ENCODE assay signal across 8 cellular contexts in the genomic region with DNA sequence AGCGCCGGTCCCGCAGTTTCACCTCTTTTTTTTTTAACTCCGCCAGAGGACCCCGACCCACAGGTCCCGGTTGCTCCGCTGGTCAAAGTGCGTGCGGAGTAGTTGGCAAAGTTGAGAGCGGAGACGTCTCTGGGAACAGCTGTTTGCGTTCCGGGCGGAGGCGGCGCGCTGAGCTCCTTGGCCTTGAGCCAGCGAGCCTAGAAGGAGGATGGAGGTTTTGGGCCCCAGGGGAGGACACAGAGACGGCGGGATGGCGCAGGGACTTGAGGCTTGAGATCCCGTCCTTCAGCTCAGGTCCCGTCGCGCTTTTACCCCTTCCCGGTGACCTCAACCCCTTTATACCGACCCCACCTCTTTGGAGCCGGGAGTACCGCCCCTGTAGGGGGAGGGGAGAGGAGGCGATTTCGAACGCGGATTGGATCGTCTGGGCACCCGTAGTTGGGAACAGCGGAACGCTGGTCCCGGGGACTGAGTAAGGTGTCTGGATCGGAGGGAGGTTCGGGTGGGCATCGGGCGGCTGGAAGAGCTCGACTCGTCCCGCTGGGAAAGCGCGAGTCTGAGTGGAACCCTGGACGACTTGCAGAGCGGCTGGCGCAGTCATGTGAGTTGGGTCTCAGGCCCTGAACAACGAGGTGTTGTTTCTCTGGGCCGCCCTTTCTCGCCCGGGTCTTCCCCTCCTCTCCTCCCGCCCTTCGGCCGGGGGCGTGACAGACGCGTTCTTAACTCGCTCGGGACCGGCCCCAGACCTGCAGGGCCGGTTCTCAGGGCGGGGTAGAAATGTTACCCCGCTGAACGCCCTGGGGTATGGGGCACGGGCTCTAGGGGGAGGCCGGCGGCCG. TPM values are rescaled to one million over a fixed set of nuclear protein-coding genes. Genes with fewer than 3 reads are reported as not detected.
DNase-seq lines count a peak whose midpoint lies in the region; ATAC-seq and TF ChIP-seq lines count a peak whose summit lies in the region.

A gene with protein sequence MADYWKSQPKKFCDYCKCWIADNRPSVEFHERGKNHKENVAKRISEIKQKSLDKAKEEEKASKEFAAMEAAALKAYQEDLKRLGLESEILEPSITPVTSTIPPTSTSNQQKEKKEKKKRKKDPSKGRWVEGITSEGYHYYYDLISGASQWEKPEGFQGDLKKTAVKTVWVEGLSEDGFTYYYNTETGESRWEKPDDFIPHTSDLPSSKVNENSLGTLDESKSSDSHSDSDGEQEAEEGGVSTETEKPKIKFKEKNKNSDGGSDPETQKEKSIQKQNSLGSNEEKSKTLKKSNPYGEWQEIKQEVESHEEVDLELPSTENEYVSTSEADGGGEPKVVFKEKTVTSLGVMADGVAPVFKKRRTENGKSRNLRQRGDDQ (plus strand): TSS at position 435 of the 839 bp plus-strand sequence. CDS start 165 bp downstream, at position 600.

- DNase-seq in C1 segment of cervical spinal cord (lab: John Stamatoyannopoulos, UW) (peak; percentile 81 to 99 (median 96)), GM19240 (ENCODE audit: insufficient read length, low spot score) (peak; percentile 72), NCI-H524 treated with DMSO at 0.1 percent for 48 hours (lab: John Stamatoyannopoulos, UW) (peak; percentile 49), cortex of kidney (lab: John Stamatoyannopoulos, UW) (peak; percentile 39), left lung (peak; percentile 94 to 97)
- peak; percentile 87 for DNase-seq in activated CD4-positive, alpha-beta T cell treated with anti-CD3 and anti-CD28 coated beads, Interleukin-2, amount 10 ng/mL, durations not matched to agents 7 days and 5 days
- DNase-seq in stimulated activated CD4-positive, alpha-beta T cell treated with anti-CD3 and anti-CD28 coated beads, Interleukin-2, amount 100 ng/mL, for 4 hours (ENCODE audit: low read depth): peak; percentile 77

- CTCF ChIA-PET in activated CD4-positive, alpha-beta T cell treated with anti-CD3 and anti-CD28 coated beads, Interleukin-2, amount 10 ng/mL, durations not matched to agents 7 days and 5 days (lab: Charles Lee): interaction anchor here (0.6 to 2.5 kb wide), 13 partner anchors 10 to 855 kb away, joined by 3 to 7 read pairs (median 4); a partner anchor contains a TSS

- H3K4me3 ChIP-seq in left lung: peak within 1 kb of the TSS; percentile 74 to 92

- ATAC-seq in HG03457 (IDR thresholded peaks at IDR 0.05; ENCODE audit: unreplicated experiment) (peak; percentile 62), left lung (peak; percentile 84)

- H3K27me3 Mint-ChIP-seq in activated CD4-positive, alpha-beta T cell treated with anti-CD3 and anti-CD28 coated beads, Interleukin-2, amount 10 ng/mL, durations not matched to agents 7 days and 5 days: peaks cover 5% of the 10 kb centered on the region

- H3K36me3 Mint-ChIP-seq in activated CD4-positive, alpha-beta T cell treated with anti-CD3 and anti-CD28 coated beads, Interleukin-2, amount 10 ng/mL, durations not matched to agents 7 days and 5 days (ENCODE audit: low read depth): peaks cover 19% of the 10 kb centered on the region

- peak within 1 kb of the TSS; percentile 97 to 98 for H3K27ac ChIP-seq in left lung

- intact Hi-C loops in left lung (cut with DNase I): no loop called here

- peaks cover 0 to 19% of the 10 kb centered on the region in 2 donors for H3K36me3 ChIP-seq in left lung

- H3K9me3 ChIP-seq in left lung: no peaks in the 10 kb centered on the region

- POLR2A ChIA-PET in activated CD4-positive, alpha-beta T cell treated with anti-CD3 and anti-CD28 coated beads, Interleukin-2, amount 10 ng/mL, durations not matched to agents 7 days and 5 days (lab: Charles Lee): interaction anchor here (0.6 to 0.9 kb wide), 3 partner anchors 21 to 398 kb away, joined by 3 to 12 read pairs (median 3); no protein-coding TSS in a partner anchor

- peaks cover 60% of the 10 kb centered on the region for H3K4me1 Mint-ChIP-seq in activated CD4-positive, alpha-beta T cell treated with anti-CD3 and anti-CD28 coated beads, Interleukin-2, amount 10 ng/mL, durations not matched to agents 7 days and 5 days

- peak in 1 of 2 donors; percentile 9 for TF ChIP-seq CTCF in left lung (IDR thresholded peaks at IDR 0.05)

- H3K9me3 Mint-ChIP-seq in activated CD4-positive, alpha-beta T cell treated with anti-CD3 and anti-CD28 coated beads, Interleukin-2, amount 10 ng/mL, durations not matched to agents 7 days and 5 days: no peaks in the 10 kb centered on the region

- peak within 1 kb of the TSS; percentile 99 for H3K27ac Mint-ChIP-seq in activated CD4-positive, alpha-beta T cell treated with anti-CD3 and anti-CD28 coated beads, Interleukin-2, amount 10 ng/mL, durations not matched to agents 7 days and 5 days

- H3K4me1 ChIP-seq in left lung: peaks cover 28 to 72% of the 10 kb centered on the region in 2 donors

- H3K27me3 ChIP-seq in left lung: no peaks in the 10 kb centered on the region

- H3K4me3 Mint-ChIP-seq in activated CD4-positive, alpha-beta T cell treated with anti-CD3 and anti-CD28 coated beads, Interleukin-2, amount 10 ng/mL, durations not matched to agents 7 days and 5 days: peak within 1 kb of the TSS; percentile 93

RNA-seq across cellular contexts. Expression of the gene that starts here (rescaled TPM):
- 10 to 100 TPM in 1 of 2 experiments, 1 to 10 TPM in 1; 9.8 to 12.2 TPM for total RNA-seq in activated CD4-positive, alpha-beta T cell treated with anti-CD3 and anti-CD28 coated beads, Interleukin-2, amount 10 ng/mL, durations not matched to agents 7 days and 5 days
- 1 to 10 TPM; 7.2 to 8.0 TPM for total RNA-seq in left lung

Comparison
In these comparisons a context has a peak if more than half of its experiments do, and no peak if none do; other contexts are left out.
1. Peak in every context shown above with its lines: DNase-seq, ATAC-seq, H3K4me3 ChIP-seq and H3K27ac ChIP-seq.
2. DNase-seq: peak in every context shown above with its lines; median percentile 96 in C1 segment of cervical spinal cord; 96 in left lung; 87 in activated CD4-positive, alpha-beta T cell treated with anti-CD3 and anti-CD28 coated beads, Interleukin-2, amount 10 ng/mL, durations not matched to agents 7 days and 5 days; 77 in stimulated activated CD4-positive, alpha-beta T cell treated with anti-CD3 and anti-CD28 coated beads, Interleukin-2, amount 100 ng/mL, for 4 hours; 72 in GM19240; 49 in NCI-H524 treated with DMSO at 0.1 percent for 48 hours; 39 in cortex of kidney.